ENCODE assay signal across 8 cellular contexts in genomic region chr2:75605770-75606535, GRCh38. TPM values are rescaled to one million over a fixed set of nuclear protein-coding genes. Genes with fewer than 3 reads are reported as not detected.
DNase-seq lines count a peak whose midpoint lies in the region; ATAC-seq and TF ChIP-seq lines count a peak whose summit lies in the region.

No MANE protein-coding gene starts in this region.

- dilution Hi-C loops in IMR-90 (cut with HindIII; ENCODE audit: low sequenced_read_pairs, unreplicated experiment), result no loop called here

- H3K27me3 Mint-ChIP-seq in progenitor cell of endocrine pancreas, result peaks cover 26% of the 10 kb centered on the region

- peaks cover 19% of the 10 kb centered on the region for H3K9me1 ChIP-seq in IMR-90 (ENCODE audit: insufficient read depth, low read length)

- H3K36me3 Mint-ChIP-seq in progenitor cell of endocrine pancreas (ENCODE audit: insufficient read depth), result no peaks in the 10 kb centered on the region

- in situ Hi-C loops in IMR-90 (cut with MboI; ENCODE audit: low sequenced_read_pairs), result loop anchor here (5.0 to 25.0 kb wide), 5 partner anchors 44 to 919 kb away; partner anchors contain the start of gene EVA1A

- no peak overlapping the region for H3K27ac Mint-ChIP-seq in progenitor cell of endocrine pancreas

- peak; percentile 79 for ATAC-seq in IMR-90 (ENCODE audit: low read depth)

- H3K4me3 ChIP-seq in BLaER1 treated with 17β-estradiol and CSF1 and Interleukin-3, amounts not matched to agents 10 nM and 100 nM, result no peak overlapping the region
- no peak overlapping the region for H3K4me3 ChIP-seq in IMR-90 (ENCODE audit: insufficient read depth, low read depth, low read length)

- no TSS peak for BruUV-seq in IMR-90 (replicated peaks; lab: Mats Ljungman, UMichigan)

- TF ChIP-seq RAD21 in IMR-90 (IDR thresholded peaks at IDR 0.05; ENCODE audit: low read length), result peak; percentile 70

- no peak; the same call in 1 of the 2 replicates for TF ChIP-seq POLR2A in IMR-90 (IDR thresholded peaks at IDR 0.05; ENCODE audit: low read depth, low read length)

- peak overlapping the region in 9 of 11 experiments; percentile 22 to 67 (median 48); a peak in 14 of 22 replicates for H3K27ac ChIP-seq in BLaER1 treated with 17β-estradiol and CSF1 and Interleukin-3, amounts not matched to agents 10 nM and 100 nM
- H3K27ac ChIP-seq in IMR-90 (ENCODE audit: insufficient read depth, low read length) (peak overlapping the region; percentile 70), caudate nucleus (ENCODE audit: low read depth, low read length) (peak overlapping the region; percentile 31)

- peak overlapping the region; percentile 92 for H3K4ac ChIP-seq in IMR-90 (ENCODE audit: low read depth, low read length)

- no peaks in the 10 kb centered on the region for H3K4me1 Mint-ChIP-seq in progenitor cell of endocrine pancreas (ENCODE audit: low read depth)

- H4K5ac ChIP-seq in IMR-90 (ENCODE audit: low read depth, low read length), result peak overlapping the region; percentile 55

- no peak overlapping the region for H3K4me3 Mint-ChIP-seq in progenitor cell of endocrine pancreas (ENCODE audit: low read depth)

- H4K91ac ChIP-seq in IMR-90 (ENCODE audit: insufficient read depth, low read depth, low read length), result peak overlapping the region; percentile 96

- peak overlapping the region; percentile 88; the same call in 2 of the 3 replicates for H2BK15ac ChIP-seq in IMR-90 (ENCODE audit: low read depth, low read length)

- no peaks in the 10 kb centered on the region for H3K9me3 ChIP-seq in BLaER1 treated with 17β-estradiol and CSF1 and Interleukin-3, amounts not matched to agents 10 nM and 100 nM (replicated peaks in 1 of 11)
- H3K9me3 ChIP-seq in IMR-90 (ENCODE audit: control insufficient read depth, insufficient read depth, low read length), result no peaks in the 10 kb centered on the region

- H3K18ac ChIP-seq in IMR-90 (ENCODE audit: low read depth, low read length), result peak overlapping the region; percentile 74

- H2AFZ ChIP-seq in IMR-90 (replicated peaks; ENCODE audit: low read length, poor library complexity), result peak overlapping the region; percentile 79

- H2AK9ac ChIP-seq in IMR-90 (replicated peaks; ENCODE audit: low read depth, low read length, poor library complexity), result peak overlapping the region; percentile 82

- peak overlapping the region; percentile 95 for H2BK20ac ChIP-seq in IMR-90 (ENCODE audit: low read depth, low read length)

- H3K4me2 ChIP-seq in BLaER1 treated with 17β-estradiol and CSF1 and Interleukin-3, amounts not matched to agents 10 nM and 100 nM, result peak overlapping the region; percentile 47 to 90 (median 79); a peak in 21 of 22 replicates
- peak overlapping the region; percentile 70 for H3K4me2 ChIP-seq in IMR-90 (ENCODE audit: low read depth, low read length)

- no peaks in the 10 kb centered on the region for H3K9me3 Mint-ChIP-seq in progenitor cell of endocrine pancreas (ENCODE audit: low read depth)

- H3K23ac ChIP-seq in IMR-90 (ENCODE audit: low read depth, low read length), result peak overlapping the region; percentile 81

- CTCF ChIA-PET in IMR-90 (lab: Yijun Ruan, JAX), result interaction anchor here (0.6 to 3.1 kb wide), 14 partner anchors 10 to 443 kb away, joined by 3 to 17 read pairs (median 4); partner anchors contain the start of gene EVA1A

- peak overlapping the region; percentile 95 for H2BK120ac ChIP-seq in IMR-90 (ENCODE audit: low read depth, low read length)

- 0 out of 22 replicates have a peak, but pooled peaks cover 0 to 4% (median 0%) of the 10 kb centered on the region in 11 experiments for H3K27me3 ChIP-seq in BLaER1 treated with 17β-estradiol and CSF1 and Interleukin-3, amounts not matched to agents 10 nM and 100 nM
- peaks cover 11% of the 10 kb centered on the region; the same call in 1 of the 2 replicates for H3K27me3 ChIP-seq in IMR-90 (ENCODE audit: control insufficient read depth, insufficient read depth, low read length)

- H2AK5ac ChIP-seq in IMR-90 (ENCODE audit: low read depth, low read length), result peak overlapping the region; percentile 81

- no peaks in the 10 kb centered on the region for H3K36me3 ChIP-seq in BLaER1 treated with 17β-estradiol and CSF1 and Interleukin-3, amounts not matched to agents 10 nM and 100 nM
- no peaks in the 10 kb centered on the region for H3K36me3 ChIP-seq in IMR-90 (ENCODE audit: control insufficient read depth, insufficient read depth, low read length)

- H3K14ac ChIP-seq in IMR-90 (replicated peaks; ENCODE audit: low read depth, low read length), result peak overlapping the region; percentile 84; the same call in 1 of the 2 replicates

- peak; percentile 97 for DNase-seq in IMR-90
- DNase-seq in caudate nucleus (lab: John Stamatoyannopoulos, UW), result peak in 1 of 61 donors; percentile 3
- peak; percentile 46 for DNase-seq in medulla oblongata (ENCODE audit: extremely low spot score)
- no peak for DNase-seq in stimulated activated CD4-positive, alpha-beta T cell treated with anti-CD3 and anti-CD28 coated beads, Interleukin-4, amount 100 ng/mL, for 4 hours
- DNase-seq in superior temporal gyrus (ENCODE audit: extremely low spot score), result no peak
- DNase-seq in activated effector memory CD4-positive, alpha-beta T cell treated with anti-CD3 and anti-CD28 coated beads, Interleukin-2, amount 50 U/mL, for 16 hours, result no peak
- DNase-seq in progenitor cell of endocrine pancreas (ENCODE audit: low spot score, unreplicated experiment), result no peak

- peaks cover 56 to 68% (median 61%) of the 10 kb centered on the region in 10 experiments for H3K4me1 ChIP-seq in BLaER1 treated with 17β-estradiol and CSF1 and Interleukin-3, amounts not matched to agents 10 nM and 100 nM
- H3K4me1 ChIP-seq in IMR-90 (ENCODE audit: control insufficient read depth, insufficient read depth, low read length), result peaks cover 15% of the 10 kb centered on the region

- WGBS in IMR-90 (ENCODE audit: extremely low coverage in 2 of 2, insufficient read length in 1 of 2), 2 experiments, result 0% methylated on average over 3 of the region's 6 CpGs; no CpG with 5 or more reads in 1 of the 2 experiments

- peaks cover 0 to 16% of the 10 kb centered on the region in 2 experiments; a peak in 2 of 4 replicates for H3K79me1 ChIP-seq in IMR-90 (ENCODE audit: low read depth in 1 of 2, low read length in 2 of 2)

- intact Hi-C loops in IMR-90 (cut with micrococcal nuclease), result loop anchor here (1.0 to 5.0 kb wide), 3 partner anchors 45 to 689 kb away; partner anchors contain the start of gene TACR1

- no peaks in the 10 kb centered on the region for H4K20me1 ChIP-seq in BLaER1 treated with 17β-estradiol and CSF1 and Interleukin-3, amounts not matched to agents 10 nM and 100 nM
- no peaks in the 10 kb centered on the region for H4K20me1 ChIP-seq in IMR-90 (ENCODE audit: insufficient read depth, low read length)

- POLR2A ChIA-PET in IMR-90 (lab: Charles Lee; ENCODE audit: unreplicated experiment), result interaction anchor here (0.7 to 1.6 kb wide), 4 partner anchors 10 to 383 kb away, joined by 3 to 4 read pairs (median 4); no protein-coding TSS in a partner anchor

- H3K9ac ChIP-seq in BLaER1 treated with 17β-estradiol and CSF1 and Interleukin-3, amounts not matched to agents 10 nM and 100 nM, result peak overlapping the region in 2 of 11 experiments; percentile 4 to 24; a peak in 2 of 22 replicates
- peak overlapping the region; percentile 35; the same call in 1 of the 2 replicates for H3K9ac ChIP-seq in IMR-90 (ENCODE audit: low read depth, low read length)

- H4K8ac ChIP-seq in IMR-90 (ENCODE audit: low read depth in 2 of 2, low read length in 2 of 2), result peak overlapping the region; percentile 37 to 89

- H2BK5ac ChIP-seq in IMR-90 (ENCODE audit: low read depth, low read length, poor library complexity, severe bottlenecking), result peak overlapping the region; percentile 92

- H3K56ac ChIP-seq in IMR-90 (ENCODE audit: extremely low read depth, insufficient read depth, low read length), result peak overlapping the region; percentile 77

- TF ChIP-seq CTCF in IMR-90 (conservative IDR thresholded peaks at IDR 0.05; ENCODE audit: low read depth, low read length) (peak; percentile 60), progenitor cell of endocrine pancreas (IDR thresholded peaks at IDR 0.05; ENCODE audit: unreplicated experiment) (no peak)

TF ChIP-seq in IMR-90, 13 proteins besides CTCF, POLR2A, EP300 and RAD21:
- TF ChIP-seq BHLHE40 (IDR thresholded peaks at IDR 0.05; ENCODE audit: low read depth, low read length) (peak; percentile 47), CEBPB (IDR thresholded peaks at IDR 0.05; ENCODE audit: low read depth, low read length) (peak; percentile 38; the same call in 1 of the 2 replicates), CHD1 (IDR thresholded peaks at IDR 0.05; ENCODE audit: low read depth, low read length) (no peak), FOS (IDR thresholded peaks at IDR 0.05; ENCODE audit: low read depth, low read length) (0 out of 2 replicates have a peak, but pooled peaks have one; percentile 10), MXI1 (IDR thresholded peaks at IDR 0.05; ENCODE audit: borderline replicate concordance, low read depth, low read length) (peak; percentile 97), SMC3 (IDR thresholded peaks at IDR 0.05; ENCODE audit: low read depth, low read length) (peak; percentile 54)

RNA-seq across cellular contexts. Expression of gene MRPL19, which starts 40.6 kb away (rescaled TPM):
- 28.5 and 48.0 TPM in 2 replicates for total RNA-seq in IMR-90 (2012; rRNA removed)
- polyA plus RNA-seq in IMR-90 (2012; rRNA removed), result 23.4 and 24.8 TPM in 2 replicates
- polyA plus RNA-seq in IMR-90 (2012; cell fraction: cytosol; rRNA removed), result 16.8 and 33.2 TPM in 2 replicates
- polyA plus RNA-seq in IMR-90 (2012; cell fraction: nucleus; rRNA removed; ENCODE audit: low replicate concordance), result 3.4 and 5.3 TPM in 2 replicates
- total RNA-seq in progenitor cell of endocrine pancreas, result 68.1 and 73.1 TPM in 2 replicates

RNA-seq across cellular contexts. Expression of gene EVA1A, which starts 45.2 kb away (rescaled TPM):
- total RNA-seq in IMR-90 (2012; rRNA removed) (89.2 and 93.7 TPM in 2 replicates), progenitor cell of endocrine pancreas (10.9 and 11.5 TPM in 2 replicates)
- 54.5 and 61.6 TPM in 2 replicates for polyA plus RNA-seq in IMR-90 (2012; rRNA removed)
- 71.6 and 118 TPM in 2 replicates for polyA plus RNA-seq in IMR-90 (2012; cell fraction: cytosol; rRNA removed)
- 36.3 and 66.6 TPM in 2 replicates for polyA plus RNA-seq in IMR-90 (2012; cell fraction: nucleus; rRNA removed; ENCODE audit: low replicate concordance)

Comparison
In these comparisons a context has a peak if more than half of its experiments do, and no peak if none do; other contexts are left out.
1. DNase-seq: peak in IMR-90 (single experiment) and medulla oblongata (single experiment); none in stimulated activated CD4-positive, alpha-beta T cell treated with anti-CD3 and anti-CD28 coated beads, Interleukin-4, amount 100 ng/mL, for 4 hours (0 of 2), superior temporal gyrus (single experiment), activated effector memory CD4-positive, alpha-beta T cell treated with anti-CD3 and anti-CD28 coated beads, Interleukin-2, amount 50 U/mL, for 16 hours (single experiment) and progenitor cell of endocrine pancreas (single experiment).
2. Peak in every context shown above with its lines, with median percentiles within 50 percentile points of each other: H3K27ac ChIP-seq.